In the genomic region with DNA sequence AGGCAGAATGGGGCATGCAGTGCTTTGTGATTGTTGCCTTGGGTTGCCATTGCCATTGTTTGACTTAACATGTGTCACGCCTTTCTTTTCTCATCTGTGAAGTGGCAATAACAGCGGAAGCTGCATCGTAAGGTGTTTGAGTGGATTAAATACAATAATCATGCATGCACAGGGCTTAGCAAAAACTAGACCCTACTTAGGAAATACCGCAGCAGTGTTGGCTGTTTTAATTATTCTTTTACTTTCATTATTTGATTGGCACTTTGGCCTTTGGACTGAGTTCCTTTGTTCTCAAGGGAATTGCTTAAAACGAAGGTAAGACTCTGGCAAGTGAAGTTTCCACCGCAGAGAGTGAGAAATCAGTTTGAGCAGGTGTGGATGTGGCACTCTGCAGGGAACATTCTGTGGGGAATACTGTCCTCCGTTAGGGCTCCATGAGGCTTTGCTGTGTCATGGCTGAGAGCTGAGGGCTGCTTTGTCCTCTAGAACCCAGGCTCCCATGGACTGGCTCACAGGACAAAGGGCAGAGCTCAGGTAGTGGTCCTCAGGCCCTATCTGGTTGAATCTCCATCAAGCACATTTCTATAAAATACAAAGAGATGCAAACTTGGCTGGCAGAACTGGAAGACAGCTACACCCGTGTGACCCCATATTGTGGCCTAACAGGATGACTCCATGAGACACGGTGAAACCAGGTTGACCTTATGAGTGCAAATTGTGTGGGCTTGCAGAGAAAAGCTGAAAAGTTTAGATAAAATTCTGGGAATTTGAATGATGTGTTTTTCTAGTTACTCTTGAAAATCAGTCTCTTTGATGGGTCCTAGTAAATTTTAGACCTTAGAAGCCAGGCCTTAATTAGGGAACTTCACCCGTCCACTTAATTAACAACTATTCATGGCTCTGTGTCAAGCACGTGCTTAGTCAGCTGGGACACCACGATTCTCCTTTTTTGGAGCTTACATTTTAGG, we compare ENCODE assay signal across 3 cellular contexts.
TF ChIP-seq lines count a peak whose summit lies in the region.

No MANE protein-coding gene starts in this region.

TF ChIP-seq in SK-N-SH, 30 proteins besides CTCF, POLR2A, EP300 and RAD21:
- no peak for TF ChIP-seq RCOR1 (IDR thresholded peaks at IDR 0.05; ENCODE audit: low read length)
- TF ChIP-seq FOSL2 (IDR thresholded peaks at IDR 0.05; ENCODE audit: borderline replicate concordance, low read depth) = no peak
- TF ChIP-seq RXRA (IDR thresholded peaks at IDR 0.05; ENCODE audit: borderline replicate concordance, low read depth) = no peak
- TF ChIP-seq YY1 (IDR thresholded peaks at IDR 0.05; ENCODE audit: low read depth) = no peak
- no peak for TF ChIP-seq JUND (IDR thresholded peaks at IDR 0.05)
- no peak for TF ChIP-seq TEAD4 (IDR thresholded peaks at IDR 0.05; ENCODE audit: borderline replicate concordance, insufficient read depth)
- TF ChIP-seq USF2 (IDR thresholded peaks at IDR 0.05; ENCODE audit: borderline replicate concordance, low read depth, low read length) = no peak
- no peak for TF ChIP-seq SIN3A (IDR thresholded peaks at IDR 0.05; ENCODE audit: borderline replicate concordance, low read depth, low read length)
- TF ChIP-seq MXI1 (IDR thresholded peaks at IDR 0.05; ENCODE audit: low read depth, low read length) = no peak
- no peak for TF ChIP-seq SMC3 (IDR thresholded peaks at IDR 0.05; ENCODE audit: low read depth, low read length)
- TF ChIP-seq NRF1 (IDR thresholded peaks at IDR 0.05; ENCODE audit: low read depth, low read length) = no peak
- no peak for TF ChIP-seq POLR2AphosphoS5 (IDR thresholded peaks at IDR 0.05; ENCODE audit: low read depth, low read length)

TF ChIP-seq in SK-N-SH treated with all-trans-retinoic acid at 6 μM for 48 hours, 23 proteins besides CTCF, POLR2A, EP300 and RAD21:
- TF ChIP-seq ESRRG (CRISPR knock-in tag; IDR thresholded peaks at IDR 0.05) (no peak), ISL1 (CRISPR knock-in tag; IDR thresholded peaks at IDR 0.05) (no peak)

TF ChIP-seq in H1, 55 proteins besides CTCF, POLR2A, EP300 and RAD21:
- TF ChIP-seq GTF2F1 (IDR thresholded peaks at IDR 0.05; ENCODE audit: borderline replicate concordance, low read depth, low read length) (no peak), SIX5 (IDR thresholded peaks at IDR 0.05; ENCODE audit: low read depth, low read length) (no peak), JUND (IDR thresholded peaks at IDR 0.05; ENCODE audit: low read length) (no peak), KDM4A (IDR thresholded peaks at IDR 0.05; ENCODE audit: low read depth, low read length, severe bottlenecking) (no peak), BCL11A (IDR thresholded peaks at IDR 0.05; ENCODE audit: low read depth in 2 of 2, low read length in 2 of 2) (no peak), FOSL1 (IDR thresholded peaks at IDR 0.05; ENCODE audit: insufficient read depth, low read depth, low read length) (no peak), TAF1 (IDR thresholded peaks at IDR 0.05; ENCODE audit: low read depth, low read length) (no peak), TAF7 (optimal IDR thresholded peaks at IDR 0.05; ENCODE audit: borderline replicate concordance, low read depth, low read length) (no peak), CBX8 (IDR thresholded peaks at IDR 0.05; ENCODE audit: borderline replicate concordance, low read depth, low read length) (no peak), BRCA1 (IDR thresholded peaks at IDR 0.05; ENCODE audit: low read depth, low read length) (no peak), SRF (IDR thresholded peaks at IDR 0.05; ENCODE audit: low read depth, low read length) (no peak), EZH2 (IDR thresholded peaks at IDR 0.05; ENCODE audit: low read depth, low read length, severe bottlenecking) (no peak), CEBPB (IDR thresholded peaks at IDR 0.05; ENCODE audit: low read depth, low read length) (no peak), CHD7 (IDR thresholded peaks at IDR 0.05; ENCODE audit: insufficient replicate concordance, low read length) (no peak), RFX5 (IDR thresholded peaks at IDR 0.05; ENCODE audit: borderline replicate concordance, low read depth, low read length) (no peak), SP2 (IDR thresholded peaks at IDR 0.05; ENCODE audit: low read length) (no peak), RXRA (IDR thresholded peaks at IDR 0.05; ENCODE audit: insufficient read depth, low read depth, low read length) (no peak), TBP (IDR thresholded peaks at IDR 0.05; ENCODE audit: low read depth, low read length) (no peak), SIN3A (conservative IDR thresholded peaks at IDR 0.05 in 1 of 2, IDR thresholded peaks at IDR 0.05 in 1 of 2; ENCODE audit: low read depth in 1 of 2, low read length in 2 of 2) (no peak)
- TF ChIP-seq, protein P1, sequence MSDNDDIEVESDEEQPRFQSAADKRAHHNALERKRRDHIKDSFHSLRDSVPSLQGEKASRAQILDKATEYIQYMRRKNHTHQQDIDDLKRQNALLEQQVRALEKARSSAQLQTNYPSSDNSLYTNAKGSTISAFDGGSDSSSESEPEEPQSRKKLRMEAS (IDR thresholded peaks at IDR 0.05) = no peak
TF ChIP-seq in H1: peak in this region for 0.
